8 cellular contexts compared by ENCODE assay signal in genomic region chr4:139555705-139556070, GRCh38. TPM values are rescaled to one million over a fixed set of nuclear protein-coding genes. Genes with fewer than 3 reads are reported as not detected.
A peak's percentile ranks its signal among the peaks of the same experiment; 100 is the strongest.
DNase-seq lines count a peak whose midpoint lies in the region; ATAC-seq, FAIRE-seq and TF ChIP-seq lines count a peak whose summit lies in the region.

No MANE protein-coding gene starts in this region.

- peak; percentile 31 for ATAC-seq in HG03432 (IDR thresholded peaks at IDR 0.05; ENCODE audit: unreplicated experiment)
- ATAC-seq in activated naive CD4-positive, alpha-beta T cell treated with anti-CD3 and anti-CD28 coated beads, Interleukin-2, amount 50 U/mL, for 72 hours = peak; percentile 13 to 14
- ATAC-seq in heart right ventricle = peak; percentile 10 to 71 (median 42)

- no peak for TF ChIP-seq CTCF in heart right ventricle (IDR thresholded peaks at IDR 0.05)
- no peak for TF ChIP-seq CTCF in D721Med (IDR thresholded peaks at IDR 0.05; ENCODE audit: insufficient read depth, missing control alignments)

- H3K27me3 ChIP-seq in heart right ventricle = no peaks in the 10 kb centered on the region
- H3K27me3 ChIP-seq in rectal smooth muscle tissue (ENCODE audit: control insufficient read depth, insufficient read depth, low read length) = no peaks in the 10 kb centered on the region

- H3K27ac Mint-ChIP-seq in activated naive CD4-positive, alpha-beta T cell treated with anti-CD3 and anti-CD28 coated beads, Interleukin-2, amount 50 U/mL, for 72 hours = peak overlapping the region; percentile 96

- H3K4me3 ChIP-seq in heart right ventricle = peak overlapping the region; percentile 65 to 98 (median 92)
- peak overlapping the region; percentile 96 for H3K4me3 ChIP-seq in rectal smooth muscle tissue (ENCODE audit: low read length)

- WGBS in heart right ventricle, 2 donors = 0 to 1% methylated on average over 35 to 49 of the region's 49 CpGs

- H3K4me1 ChIP-seq in heart right ventricle = peaks cover 10 to 77% (median 65%) of the 10 kb centered on the region in 9 donors
- H3K4me1 ChIP-seq in rectal smooth muscle tissue (ENCODE audit: control insufficient read depth, insufficient read depth, low read length) = peaks cover 41% of the 10 kb centered on the region

- H3K36me3 Mint-ChIP-seq in activated naive CD4-positive, alpha-beta T cell treated with anti-CD3 and anti-CD28 coated beads, Interleukin-2, amount 50 U/mL, for 72 hours = peaks cover 5 to 19% of the 10 kb centered on the region in 2 donors

- intact Hi-C loops in heart right ventricle (cut with DNase I) = loop anchor here in 3 of 10 donors (2.0 to 5.0 kb wide), 3 partner anchors 58 to 103 kb away; partner anchors contain the start of gene RAB33B (in 2 of the 3)

- no peaks in the 10 kb centered on the region for H3K9me3 Mint-ChIP-seq in activated naive CD4-positive, alpha-beta T cell treated with anti-CD3 and anti-CD28 coated beads, Interleukin-2, amount 50 U/mL, for 72 hours

- H3K36me3 ChIP-seq in heart right ventricle (no peaks in the 10 kb centered on the region), rectal smooth muscle tissue (ENCODE audit: control insufficient read depth, insufficient read depth, low read length) (no peaks in the 10 kb centered on the region)

- FAIRE-seq in D721Med (lab: Jason Lieb, UNC) = no peak

- DNase-seq in stimulated activated CD4-positive, alpha-beta T cell treated with anti-CD3 and anti-CD28 coated beads, Interleukin-4, amount 100 ng/mL, for 1 hour = peak; percentile 24
- no peak for DNase-seq in stimulated activated CD4-positive, alpha-beta T cell treated with anti-CD3 and anti-CD28 coated beads, Interleukin-12 subunit alpha, Interleukin-12 subunit beta, amount 100 ng/mL, for 4 hours
- peak in 1 of 2 donors; percentile 63 for DNase-seq in activated naive CD4-positive, alpha-beta T cell treated with anti-CD3 and anti-CD28 coated beads, Interleukin-2, amount 50 U/mL, for 72 hours (ENCODE audit: low spot score in 2 of 2)
- peak in 1 of 2 donors; percentile 67 for DNase-seq in heart right ventricle
- no peak for DNase-seq in D721Med (ENCODE audit: insufficient read length, low spot score)
- DNase-seq in dermis blood vessel endothelial cell = no peak

- H3K9ac ChIP-seq in rectal smooth muscle tissue (ENCODE audit: low read length) = peak overlapping the region; percentile 89

- peak overlapping the region; percentile 92 to 99 (median 98) for H3K27ac ChIP-seq in heart right ventricle
- H3K27ac ChIP-seq in rectal smooth muscle tissue (ENCODE audit: low read depth, low read length) = peak overlapping the region; percentile 93

- H3K9me3 ChIP-seq in heart right ventricle = no peaks in the 10 kb centered on the region

RNA-seq across cellular contexts. Expression of gene SETD7, which starts 0.3 kb away (rescaled TPM):
- 10 to 100 TPM in 1 of 2 donors, 1 to 10 TPM in 1; 8.8 to 15.6 TPM for total RNA-seq in activated naive CD4-positive, alpha-beta T cell treated with anti-CD3 and anti-CD28 coated beads, Interleukin-2, amount 50 U/mL, for 72 hours
- total RNA-seq in heart right ventricle (10 to 100 TPM; 41.0 to 79.2 (median 57.8) TPM), dermis blood vessel endothelial cell (65.8 and 70.6 TPM in 2 replicates)
- polyA plus RNA-seq in heart right ventricle = 10 to 100 TPM; 12.0 to 13.5 TPM
